ENCODE assay signal across 22 cellular contexts in genomic region chr1:54865238-54866073, GRCh38. TPM values are rescaled to one million over a fixed set of nuclear protein-coding genes. Genes with fewer than 3 reads are reported as not detected.
A peak's percentile ranks its signal among the peaks of the same experiment; 100 is the strongest.
DNase-seq lines count a peak whose midpoint lies in the region; ATAC-seq and TF ChIP-seq lines count a peak whose summit lies in the region.
"Had no signal": no experiment of that assay in that cellular context is flagged by ENCODE, and none has a peak within 500 bp of the region (broad histone marks: within the 10 kb centered on the region; RNA-seq: fewer than 3 reads in every experiment).

No MANE protein-coding gene starts in this region.

- H3K27me3 Mint-ChIP-seq in neural crest cell (ENCODE audit: low read depth), result no peaks in the 10 kb centered on the region
- no peaks in the 10 kb centered on the region for H3K27me3 Mint-ChIP-seq in activated CD4-positive, alpha-beta T cell treated with anti-CD3 and anti-CD28 coated beads, Interleukin-2, amount 10 ng/mL, durations not matched to agents 24 days and 14 days
- H3K27me3 Mint-ChIP-seq: activated naive CD8-positive, alpha-beta T cell; CD4-positive, CD25-positive, alpha-beta regulatory T cell; memory B cell; stimulated activated memory B cell treated with anti-CD40 and anti-IgM and Interleukin-4, amounts not matched to agents 10 μg/mL and 1 μg/mL and 100 μg/mL, for 72 hours had no signal

- no peak overlapping the region for H3K4me3 Mint-ChIP-seq in neural crest cell
- H3K4me3 Mint-ChIP-seq in activated CD4-positive, alpha-beta T cell treated with anti-CD3 and anti-CD28 coated beads, Interleukin-2, amount 10 ng/mL, durations not matched to agents 24 days and 14 days, result no peak overlapping the region
- H3K4me3 Mint-ChIP-seq: activated CD8-positive, alpha-beta T cell treated with anti-CD3 and anti-CD28 coated beads, Interleukin-2, amount 10 ng/mL, durations not matched to agents 7 days and 5 days; activated naive CD8-positive, alpha-beta T cell; activated T-cell treated with anti-CD3 and anti-CD28 coated beads, Interleukin-2, amount 50 U/mL, for 72 hours; CD4-positive, CD25-positive, alpha-beta regulatory T cell; memory B cell; stimulated activated memory B cell treated with anti-CD40 and anti-IgM and Interleukin-4, amounts not matched to agents 10 μg/mL and 1 μg/mL and 100 μg/mL, for 72 hours had no signal

- peaks cover 99% of the 10 kb centered on the region for H3K36me3 ChIP-seq in RWPE2 (ENCODE audit: low read depth)
- peaks cover 88% of the 10 kb centered on the region for H3K36me3 ChIP-seq in HAP-1 (replicated peaks)
- H3K36me3 ChIP-seq: transverse colon had no signal

- H3K27me3 ChIP-seq in RWPE2 (ENCODE audit: insufficient read depth, poor library complexity, severe bottlenecking) (no peaks in the 10 kb centered on the region), HAP-1 (ENCODE audit: low read depth) (no peaks in the 10 kb centered on the region)
- H3K27me3 ChIP-seq: gastrocnemius medialis, transverse colon had no signal

- ATAC-seq in RWPE2 (ENCODE audit: low read depth), result peak; percentile 12; the same call in 1 of the 3 replicates
- ATAC-seq in stimulated activated naive CD8-positive, alpha-beta T cell treated with anti-CD3 and anti-CD28 coated beads, Interleukin-15, Interleukin-2, amounts not matched to agents 100 U/mL and 50 U/mL, for 24 hours, result no peak
- ATAC-seq: activated CD8-positive, alpha-beta T cell treated with anti-CD3 and anti-CD28 coated beads, Interleukin-2, amount 10 ng/mL, durations not matched to agents 7 days and 5 days; activated T-cell treated with anti-CD3 and anti-CD28 coated beads, Interleukin-2, amount 50 U/mL, for 72 hours; stimulated activated memory B cell treated with anti-CD40 and anti-IgM and Interleukin-4, amounts not matched to agents 10 μg/mL and 1 μg/mL and 100 μg/mL, for 72 hours had no signal

- H3K9me3 Mint-ChIP-seq in neural crest cell, result no peaks in the 10 kb centered on the region
- H3K9me3 Mint-ChIP-seq in activated CD4-positive, alpha-beta T cell treated with anti-CD3 and anti-CD28 coated beads, Interleukin-2, amount 10 ng/mL, durations not matched to agents 24 days and 14 days, result no peaks in the 10 kb centered on the region
- H3K9me3 Mint-ChIP-seq: activated T-cell treated with anti-CD3 and anti-CD28 coated beads, Interleukin-2, amount 50 U/mL, for 72 hours; CD4-positive, CD25-positive, alpha-beta regulatory T cell; memory B cell; stimulated activated memory B cell treated with anti-CD40 and anti-IgM and Interleukin-4, amounts not matched to agents 10 μg/mL and 1 μg/mL and 100 μg/mL, for 72 hours had no signal

- H3K4me1 ChIP-seq in RWPE2 (ENCODE audit: insufficient read depth, poor library complexity, severe bottlenecking) (no peaks in the 10 kb centered on the region), HAP-1 (no peaks in the 10 kb centered on the region)
- H3K4me1 ChIP-seq: transverse colon had no signal

- DNase-seq in D341Med (ENCODE audit: low spot score), result peak; percentile 8
- no peak for DNase-seq in RWPE2 (ENCODE audit: low spot score)
- DNase-seq in kidney tubule cell (ENCODE audit: low spot score), result peak; percentile 69
- DNase-seq in neural crest cell (ENCODE audit: low read depth, low spot score), result no peak
- no peak for DNase-seq in NCI-H1930 (lab: John Stamatoyannopoulos, UW)
- no peak for DNase-seq in stimulated activated naive CD8-positive, alpha-beta T cell treated with anti-CD3 and anti-CD28 coated beads, Interleukin-15, Interleukin-2, amounts not matched to agents 100 U/mL and 50 U/mL, for 24 hours
- no peak for DNase-seq in activated CD4-positive, alpha-beta T cell treated with anti-CD3 and anti-CD28 coated beads, Interleukin-2, amount 10 ng/mL, durations not matched to agents 24 days and 14 days
- no peak for DNase-seq in HAP-1 (ENCODE audit: low spot score in 2 of 2)
- DNase-seq: activated CD4-positive, CD25-positive, alpha-beta regulatory T cell; activated CD8-positive, alpha-beta T cell treated with anti-CD3 and anti-CD28 coated beads, Interleukin-2, amount 10 ng/mL, durations not matched to agents 7 days and 5 days; activated T-cell treated with anti-CD3 and anti-CD28 coated beads, Interleukin-2, amount 50 U/mL, for 72 hours; CD4-positive, CD25-positive, alpha-beta regulatory T cell; dermis blood vessel endothelial cell; DND-41; gastrocnemius medialis; NCI-H146; NCI-H526; stimulated activated CD4-positive, alpha-beta T cell treated with anti-CD3 and anti-CD28 coated beads, Interleukin-12 subunit alpha, Interleukin-12 subunit beta, amount 100 ng/mL, for 4 hours; transverse colon had no signal

- H3K4me1 Mint-ChIP-seq in neural crest cell, result peaks cover 16% of the 10 kb centered on the region
- peaks cover 11% of the 10 kb centered on the region for H3K4me1 Mint-ChIP-seq in activated CD4-positive, alpha-beta T cell treated with anti-CD3 and anti-CD28 coated beads, Interleukin-2, amount 10 ng/mL, durations not matched to agents 24 days and 14 days
- H3K4me1 Mint-ChIP-seq: CD4-positive, CD25-positive, alpha-beta regulatory T cell had no signal

- no peak overlapping the region for H3K27ac ChIP-seq in RWPE2 (ENCODE audit: poor library complexity, severe bottlenecking)
- H3K27ac ChIP-seq: transverse colon had no signal

- H3K9me3 ChIP-seq in RWPE2 (ENCODE audit: severe bottlenecking) (no peaks in the 10 kb centered on the region), HAP-1 (no peaks in the 10 kb centered on the region)
- H3K9me3 ChIP-seq: gastrocnemius medialis, transverse colon had no signal

- peaks cover 42% of the 10 kb centered on the region for H3K36me3 Mint-ChIP-seq in neural crest cell (ENCODE audit: low read depth)
- H3K36me3 Mint-ChIP-seq in activated CD4-positive, alpha-beta T cell treated with anti-CD3 and anti-CD28 coated beads, Interleukin-2, amount 10 ng/mL, durations not matched to agents 24 days and 14 days (ENCODE audit: low read depth), result peaks cover 57% of the 10 kb centered on the region

- H3K27ac Mint-ChIP-seq in neural crest cell (ENCODE audit: unreplicated experiment), result peak overlapping the region; percentile 19
- no peak overlapping the region for H3K27ac Mint-ChIP-seq in activated CD4-positive, alpha-beta T cell treated with anti-CD3 and anti-CD28 coated beads, Interleukin-2, amount 10 ng/mL, durations not matched to agents 24 days and 14 days
- H3K27ac Mint-ChIP-seq: activated naive CD8-positive, alpha-beta T cell; activated T-cell treated with anti-CD3 and anti-CD28 coated beads, Interleukin-2, amount 50 U/mL, for 72 hours; memory B cell; stimulated activated memory B cell treated with anti-CD40 and anti-IgM and Interleukin-4, amounts not matched to agents 10 μg/mL and 1 μg/mL and 100 μg/mL, for 72 hours had no signal

- H3K4me3 ChIP-seq in RWPE2 (ENCODE audit: severe bottlenecking), result no peak overlapping the region
- H3K4me3 ChIP-seq in HAP-1, result no peak overlapping the region
- H3K4me3 ChIP-seq: gastrocnemius medialis, transverse colon had no signal

- in situ Hi-C loops in HAP-1 (cut with MboI; ENCODE audit: low sequenced_read_pairs), result no loop called here

- intact Hi-C loops in activated CD4-positive, alpha-beta T cell treated with anti-CD3 and anti-CD28 coated beads, Interleukin-2, amount 10 ng/mL, durations not matched to agents 24 days and 14 days (cut with micrococcal nuclease), result no loop called here

- TF ChIP-seq CTCF in RWPE2 (IDR thresholded peaks at IDR 0.05; ENCODE audit: poor library complexity, severe bottlenecking), result no peak
- no peak for TF ChIP-seq CTCF in neural crest cell (conservative IDR thresholded peaks at IDR 0.05)

RNA-seq across cellular contexts. Expression of gene DHCR24, which starts 21.5 kb away (rescaled TPM):
- total RNA-seq in neural crest cell, result 396 and 417 TPM in 2 replicates
- 207 and 211 TPM in 2 replicates for total RNA-seq in activated CD4-positive, alpha-beta T cell treated with anti-CD3 and anti-CD28 coated beads, Interleukin-2, amount 10 ng/mL, durations not matched to agents 24 days and 14 days

Comparison
In these comparisons a context has a peak if more than half of its experiments do, and no peak if none do; other contexts are left out.
1. DNase-seq: peak in D341Med (single experiment) and kidney tubule cell (single experiment); none in RWPE2 (single experiment), neural crest cell (single experiment), NCI-H1930 (0 of 2), stimulated activated naive CD8-positive, alpha-beta T cell treated with anti-CD3 and anti-CD28 coated beads, Interleukin-15, Interleukin-2, amounts not matched to agents 100 U/mL and 50 U/mL, for 24 hours (single experiment), activated CD4-positive, alpha-beta T cell treated with anti-CD3 and anti-CD28 coated beads, Interleukin-2, amount 10 ng/mL, durations not matched to agents 24 days and 14 days (single experiment) and HAP-1 (0 of 2).